In genomic region chr2:121644715-121645114, GRCh38 we compare ENCODE assay signal across 17 cellular contexts. TPM values are rescaled to one million over a fixed set of nuclear protein-coding genes. Genes with fewer than 3 reads are reported as not detected.
DNase-seq lines count a peak whose midpoint lies in the region; ATAC-seq and TF ChIP-seq lines count a peak whose summit lies in the region.
"Had no signal": no experiment of that assay in that cellular context is flagged by ENCODE, and none has a peak within 500 bp of the region (broad histone marks: within the 10 kb centered on the region; RNA-seq: fewer than 3 reads in every experiment).

No MANE protein-coding gene starts in this region.

- no peak overlapping the region for H2AFZ ChIP-seq in mammary epithelial cell (ENCODE audit: low read depth, low read length)

- peaks cover 95% of the 10 kb centered on the region for H3K79me2 ChIP-seq in mammary epithelial cell (ENCODE audit: insufficient read depth, low read length)

- H3K36me3 ChIP-seq in mammary epithelial cell (ENCODE audit: insufficient read depth, low read length) (no peaks in the 10 kb centered on the region), liver (ENCODE audit: control insufficient read depth in 4 of 4, insufficient read depth in 3 of 4, low read depth in 1 of 4, low read length in 3 of 4) (no peaks in the 10 kb centered on the region)
- H3K36me3 ChIP-seq: MG63 had no signal

- H3K36me3 Mint-ChIP-seq in MCF 10A (ENCODE audit: insufficient read depth, unreplicated experiment) = peaks cover 34% of the 10 kb centered on the region
- H3K36me3 Mint-ChIP-seq in T-helper 17 cell (ENCODE audit: low read depth) = peaks cover 3% of the 10 kb centered on the region
- H3K36me3 Mint-ChIP-seq in stimulated activated effector memory CD8-positive, alpha-beta T cell treated with anti-CD3 and anti-CD28 coated beads, Interleukin-12 subunit alpha, Interleukin-12 subunit beta, amount 100 ng/mL, for 72 hours = peaks cover 62% of the 10 kb centered on the region

- intact Hi-C loops in MCF 10A (cut with micrococcal nuclease) = loop anchor here (5.0 kb wide), 1 partner anchor 47 kb away; no protein-coding TSS in a partner anchor
- intact Hi-C loops in mammary epithelial cell (cut with micrococcal nuclease) = no loop called here

- BruUV-seq in MCF 10A (replicated peaks; lab: Mats Ljungman, UMichigan) (no TSS peak), mammary epithelial cell (replicated peaks; lab: Mats Ljungman, UMichigan) (no TSS peak)

- H3K27ac Mint-ChIP-seq in MCF 10A (ENCODE audit: low read depth, unreplicated experiment) (peak overlapping the region; percentile 32), T-helper 17 cell (peak overlapping the region; percentile 24)
- peak overlapping the region; percentile 58 for H3K27ac Mint-ChIP-seq in stimulated activated effector memory CD8-positive, alpha-beta T cell treated with anti-CD3 and anti-CD28 coated beads, Interleukin-12 subunit alpha, Interleukin-12 subunit beta, amount 100 ng/mL, for 72 hours

- no peak overlapping the region for H3K4me3 Mint-ChIP-seq in MCF 10A (ENCODE audit: unreplicated experiment)
- no peak overlapping the region for H3K4me3 Mint-ChIP-seq in T-helper 17 cell
- no peak overlapping the region for H3K4me3 Mint-ChIP-seq in stimulated activated effector memory CD8-positive, alpha-beta T cell treated with anti-CD3 and anti-CD28 coated beads, Interleukin-12 subunit alpha, Interleukin-12 subunit beta, amount 100 ng/mL, for 72 hours
- H3K4me3 Mint-ChIP-seq: H9 had no signal

- dilution Hi-C loops in mammary epithelial cell (cut with HindIII; ENCODE audit: low sequenced_read_pairs) = no loop called here

- H3K9me3 ChIP-seq in mammary epithelial cell (replicated peaks; ENCODE audit: insufficient read depth, low read length) = no peaks in the 10 kb centered on the region
- H3K9me3 ChIP-seq in T-helper 17 cell (ENCODE audit: control insufficient read depth, low read length, poor library complexity, severe bottlenecking) = no peaks in the 10 kb centered on the region
- no peaks in the 10 kb centered on the region for H3K9me3 ChIP-seq in liver (ENCODE audit: control insufficient read depth in 4 of 4, low read length in 3 of 4)
- H3K9me3 ChIP-seq: MG63 had no signal

- DNase-seq in MCF 10A (ENCODE audit: unreplicated experiment) (no peak), mammary epithelial cell (no peak), T-helper 17 cell (no peak), occipital lobe (lab: John Stamatoyannopoulos, UW) (no peak), SW480 (ENCODE audit: low spot score) (no peak), DMS153 (lab: John Stamatoyannopoulos, UW) (no peak)
- DNase-seq in stimulated activated effector memory CD8-positive, alpha-beta T cell treated with anti-CD3 and anti-CD28 coated beads, Interleukin-12 subunit alpha, Interleukin-12 subunit beta, amount 100 ng/mL, for 72 hours (ENCODE audit: low spot score in 2 of 2) = no peak
- DNase-seq: CD4-positive, CD25-positive, alpha-beta regulatory T cell; H9; MG63; NCI-H1048; NCI-H1436 treated with DMSO at 0.1 percent for 48 hours; NCI-H2029; NCI-H2171; NCI-H526 had no signal

- no peaks in the 10 kb centered on the region for H3K27me3 Mint-ChIP-seq in MCF 10A (ENCODE audit: insufficient read depth, unreplicated experiment)
- H3K27me3 Mint-ChIP-seq in T-helper 17 cell = no peaks in the 10 kb centered on the region

- no peak for TF ChIP-seq RAD21 in liver (IDR thresholded peaks at IDR 0.05)

- H3K4me2 ChIP-seq in mammary epithelial cell (ENCODE audit: insufficient read depth, low read depth, low read length) = no peak overlapping the region

- no peaks in the 10 kb centered on the region for H3K9me3 Mint-ChIP-seq in MCF 10A (ENCODE audit: unreplicated experiment)
- no peaks in the 10 kb centered on the region for H3K9me3 Mint-ChIP-seq in stimulated activated effector memory CD8-positive, alpha-beta T cell treated with anti-CD3 and anti-CD28 coated beads, Interleukin-12 subunit alpha, Interleukin-12 subunit beta, amount 100 ng/mL, for 72 hours

- POLR2A ChIA-PET in MCF 10A (lab: Yijun Ruan, JAX) = interaction anchor here (0.7 to 1.6 kb wide), 4 partner anchors 55 to 154 kb away, joined by 3 read pairs; partner anchors contain the start of gene RNU4ATAC

- peaks cover 7% of the 10 kb centered on the region for H3K4me1 ChIP-seq in mammary epithelial cell (ENCODE audit: insufficient read depth, low read length)
- peaks cover 7 to 23% (median 10%) of the 10 kb centered on the region in 4 donors for H3K4me1 ChIP-seq in liver (ENCODE audit: control insufficient read depth in 4 of 4, insufficient read depth in 4 of 4, low read length in 3 of 4)

- H3K27me3 ChIP-seq in mammary epithelial cell (ENCODE audit: insufficient read depth, low read length) = no peaks in the 10 kb centered on the region
- no peaks in the 10 kb centered on the region for H3K27me3 ChIP-seq in liver (ENCODE audit: control insufficient read depth in 4 of 4, insufficient read depth in 4 of 4, low read length in 3 of 4)
- H3K27me3 ChIP-seq: MG63 had no signal

- no peak overlapping the region for H3K27ac ChIP-seq in mammary epithelial cell (ENCODE audit: insufficient read depth, low read depth, low read length)
- H3K27ac ChIP-seq in liver (ENCODE audit: low read depth in 1 of 2, low read length in 2 of 2) = no peak overlapping the region
- H3K27ac ChIP-seq: 22Rv1 had no signal

- no peak overlapping the region for H3K4me3 ChIP-seq in mammary epithelial cell (replicated peaks in 1 of 3; ENCODE audit: insufficient read depth in 1 of 3, low read depth in 2 of 3, low read length in 3 of 3)
- H3K4me3 ChIP-seq in liver (ENCODE audit: low read depth in 1 of 3, low read length in 3 of 3) = no peak overlapping the region
- H3K4me3 ChIP-seq: MG63 had no signal

- peaks cover 26% of the 10 kb centered on the region for H3K4me1 Mint-ChIP-seq in MCF 10A (ENCODE audit: insufficient read depth, unreplicated experiment)
- H3K4me1 Mint-ChIP-seq in T-helper 17 cell = peaks cover 27% of the 10 kb centered on the region
- H3K4me1 Mint-ChIP-seq in stimulated activated effector memory CD8-positive, alpha-beta T cell treated with anti-CD3 and anti-CD28 coated beads, Interleukin-12 subunit alpha, Interleukin-12 subunit beta, amount 100 ng/mL, for 72 hours = peaks cover 35% of the 10 kb centered on the region

- no peaks in the 10 kb centered on the region for H4K20me1 ChIP-seq in mammary epithelial cell (ENCODE audit: insufficient read depth, low read length)

- in situ Hi-C loops in mammary epithelial cell (cut with MboI; ENCODE audit: low sequenced_read_pairs in 2 of 2) = no loop called here

- CTCF ChIA-PET in MCF 10A (lab: Yijun Ruan, JAX) = no interaction called here
- CTCF ChIA-PET in mammary epithelial cell (lab: Charles Lee; ENCODE audit: low non-redundant PET) = no interaction called here

- TF ChIP-seq CTCF in MCF 10A (IDR thresholded peaks at IDR 0.05; ENCODE audit: unreplicated experiment) (no peak), mammary epithelial cell (conservative IDR thresholded peaks at IDR 0.05 in 1 of 2, IDR thresholded peaks at IDR 0.05 in 1 of 2; ENCODE audit: extremely low read depth in 1 of 2, insufficient read depth in 1 of 2, low read depth in 1 of 2, low read length in 2 of 2) (no peak), liver (IDR thresholded peaks at IDR 0.05; ENCODE audit: low read depth, low read length, missing input control) (no peak)

- no peak for ATAC-seq in T-helper 17 cell
- ATAC-seq in stimulated activated effector memory CD8-positive, alpha-beta T cell treated with anti-CD3 and anti-CD28 coated beads, Interleukin-12 subunit alpha, Interleukin-12 subunit beta, amount 100 ng/mL, for 72 hours = no peak

- H3K9ac ChIP-seq in mammary epithelial cell (ENCODE audit: insufficient read depth, low read length) = no peak overlapping the region
- no peak overlapping the region for H3K9ac ChIP-seq in liver (ENCODE audit: low read depth in 1 of 2, low read length in 2 of 2)

- WGBS in mammary epithelial cell (ENCODE audit: low coverage, missing lambda C conversion rate) = 100% methylated on average over 2 of the region's 2 CpGs
- 93% methylated on average over 2 of the region's 2 CpGs for WGBS in liver

TF ChIP-seq in liver, 16 proteins besides CTCF, POLR2A, EP300 and RAD21:
- no peak for TF ChIP-seq ZBTB33 (IDR thresholded peaks at IDR 0.05)
- no peak for TF ChIP-seq SP1 (IDR thresholded peaks at IDR 0.05)
- TF ChIP-seq MAX (IDR thresholded peaks at IDR 0.05) = no peak
- no peak for TF ChIP-seq TAF1 (conservative IDR thresholded peaks at IDR 0.05)
- peak; percentile 5 to 49 for TF ChIP-seq HNF4A (conservative IDR thresholded peaks at IDR 0.05)
- TF ChIP-seq ATF3 (IDR thresholded peaks at IDR 0.05) = no peak

RNA-seq across cellular contexts. Expression of gene CLASP1, which starts 4.5 kb away (rescaled TPM):
- 76.5 and 81.9 TPM in 2 replicates for total RNA-seq in MCF 10A (2022)
- total RNA-seq in mammary epithelial cell = 100 to 1,000 TPM; 112 to 248 TPM
- 9.7 TPM for polyA plus RNA-seq in mammary epithelial cell
- 161 TPM for polyA minus RNA-seq in mammary epithelial cell
- total RNA-seq in T-helper 17 cell = 10 to 100 TPM; 63.4 to 69.5 TPM
- total RNA-seq in liver = 10 to 100 TPM; 31.3 to 50.0 TPM
- polyA plus RNA-seq in liver = 10 to 100 TPM in 1 of 2 donors, 1 to 10 TPM in 1; 7.5 to 12.6 TPM
- 215 TPM for total RNA-seq in occipital lobe
